Comparison of ENCODE assay signal across 10 cellular contexts in the genomic region with DNA sequence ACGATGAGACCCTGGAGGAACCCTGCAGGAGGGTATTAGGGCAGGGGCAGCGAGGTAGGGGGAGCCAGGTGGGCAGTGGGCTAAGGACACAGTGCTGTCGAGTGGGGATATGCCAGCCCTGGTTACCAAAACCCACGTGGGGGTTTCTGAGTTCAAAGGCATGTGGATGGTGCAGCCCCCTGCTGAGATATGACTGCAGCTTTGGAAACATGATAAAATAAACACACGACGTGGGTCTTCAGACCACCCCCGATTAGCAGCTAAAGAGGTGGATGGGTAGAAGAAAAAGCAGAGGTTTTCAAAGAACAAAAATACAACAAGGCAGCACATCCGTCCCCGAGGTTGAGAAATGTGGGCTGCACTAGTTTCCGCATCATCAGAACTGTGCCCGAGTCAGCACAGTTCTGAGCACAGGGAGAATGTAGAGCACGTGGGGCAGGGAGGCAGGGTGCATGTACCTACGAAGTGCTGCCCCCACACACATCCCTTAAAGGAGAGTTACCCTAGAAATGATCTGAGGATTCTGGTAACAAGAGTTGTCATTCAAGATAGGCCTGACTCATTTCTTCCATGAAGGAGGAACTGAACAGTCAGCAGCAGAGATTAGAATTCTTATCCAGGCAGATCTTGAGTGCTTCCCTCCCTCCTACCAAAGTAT.
DNase-seq lines count a peak whose midpoint lies in the region; ATAC-seq lines count a peak whose summit lies in the region.
"Had no signal": no experiment of that assay in that cellular context is flagged by ENCODE, and none has a peak within 500 bp of the region (broad histone marks: within the 10 kb centered on the region; RNA-seq: fewer than 3 reads in every experiment).

No MANE protein-coding gene starts in this region.

- no peak overlapping the region for H3K4me3 ChIP-seq in mesodermal cell (ENCODE audit: extremely low read depth, insufficient read depth, low read length, poor library complexity, severe bottlenecking)
- H3K4me3 ChIP-seq: prostate gland had no signal

- H3K9me3 ChIP-seq in mesodermal cell (ENCODE audit: control insufficient read depth, low read length): no peaks in the 10 kb centered on the region
- H3K9me3 ChIP-seq: prostate gland had no signal

- no peaks in the 10 kb centered on the region for H3K9me3 Mint-ChIP-seq in activated T-helper 2 cell treated with anti-CD3 and anti-CD28 coated beads, Interferon-gamma antibody, Interleukin-2, Interleukin-4, amounts not matched to agents 10 μg/mL and 5 μg/mL and 100 μg/mL, durations not matched to agents 14 hours and 24 hours and 36 hours

- peaks cover 27% of the 10 kb centered on the region for H3K4me1 ChIP-seq in mesodermal cell (ENCODE audit: control insufficient read depth, insufficient read depth, low read length, poor library complexity, severe bottlenecking)

- intact Hi-C loops in activated T-helper 2 cell treated with anti-CD3 and anti-CD28 coated beads, Interferon-gamma antibody, Interleukin-2, Interleukin-4, amounts not matched to agents 10 μg/mL and 5 μg/mL and 100 μg/mL, durations not matched to agents 14 hours and 24 hours and 36 hours (cut with micrococcal nuclease): loop anchor here (1.0 to 10.0 kb wide), 7 partner anchors 97 to 913 kb away; no protein-coding TSS in a partner anchor

- 68 to 74% methylated on average over 12 of the region's 13 CpGs for WGBS in mesodermal cell (ENCODE audit: insufficient coverage in 2 of 2), 2 experiments

- peak; percentile 79 for DNase-seq in activated effector memory CD4-positive, alpha-beta T cell treated with anti-CD3 and anti-CD28 coated beads, Interleukin-2, amount 50 U/mL, for 16 hours
- DNase-seq in activated effector memory CD4-positive, alpha-beta T cell treated with Interleukin-2 at 50 U/mL for 16 hours: no peak
- no peak for DNase-seq in activated T-helper 2 cell treated with anti-CD3 and anti-CD28 coated beads, Interferon-gamma antibody, Interleukin-2, Interleukin-4, amounts not matched to agents 10 μg/mL and 5 μg/mL and 100 μg/mL, durations not matched to agents 14 hours and 24 hours and 36 hours (ENCODE audit: low spot score)
- DNase-seq in NCI-H2107 treated with DMSO at 0.1 percent for 48 hours (lab: John Stamatoyannopoulos, UW; ENCODE audit: unreplicated experiment) (no peak), KG1 (lab: John Stamatoyannopoulos, UW) (no peak)
- DNase-seq: ACHN had no signal

- no peaks in the 10 kb centered on the region for H3K36me3 Mint-ChIP-seq in activated T-helper 2 cell treated with anti-CD3 and anti-CD28 coated beads, Interferon-gamma antibody, Interleukin-2, Interleukin-4, amounts not matched to agents 10 μg/mL and 5 μg/mL and 100 μg/mL, durations not matched to agents 14 hours and 24 hours and 36 hours (ENCODE audit: low read depth)

- no peak for ATAC-seq in GM21526 (IDR thresholded peaks at IDR 0.05; ENCODE audit: low FRiP score, unreplicated experiment)
- no peak for ATAC-seq in GM18861 (IDR thresholded peaks at IDR 0.05; ENCODE audit: unreplicated experiment)

- no peaks in the 10 kb centered on the region for H3K36me3 ChIP-seq in mesodermal cell (ENCODE audit: control insufficient read depth, insufficient read depth, low read length)
- H3K36me3 ChIP-seq: prostate gland had no signal

- H3K27ac ChIP-seq in mesodermal cell (ENCODE audit: low read depth, low read length, severe bottlenecking): peak overlapping the region; percentile 4
- H3K27ac ChIP-seq: prostate gland had no signal

- H3K27ac Mint-ChIP-seq in activated T-helper 2 cell treated with anti-CD3 and anti-CD28 coated beads, Interferon-gamma antibody, Interleukin-2, Interleukin-4, amounts not matched to agents 10 μg/mL and 5 μg/mL and 100 μg/mL, durations not matched to agents 14 hours and 24 hours and 36 hours: peak overlapping the region; percentile 67

- H3K4me3 Mint-ChIP-seq in activated T-helper 2 cell treated with anti-CD3 and anti-CD28 coated beads, Interferon-gamma antibody, Interleukin-2, Interleukin-4, amounts not matched to agents 10 μg/mL and 5 μg/mL and 100 μg/mL, durations not matched to agents 14 hours and 24 hours and 36 hours (ENCODE audit: low read depth): no peak overlapping the region

- H3K4me1 Mint-ChIP-seq in activated T-helper 2 cell treated with anti-CD3 and anti-CD28 coated beads, Interferon-gamma antibody, Interleukin-2, Interleukin-4, amounts not matched to agents 10 μg/mL and 5 μg/mL and 100 μg/mL, durations not matched to agents 14 hours and 24 hours and 36 hours (ENCODE audit: low read depth): peaks cover 29% of the 10 kb centered on the region

- H3K27me3 Mint-ChIP-seq in activated T-helper 2 cell treated with anti-CD3 and anti-CD28 coated beads, Interferon-gamma antibody, Interleukin-2, Interleukin-4, amounts not matched to agents 10 μg/mL and 5 μg/mL and 100 μg/mL, durations not matched to agents 14 hours and 24 hours and 36 hours (ENCODE audit: low read depth): peaks cover 15% of the 10 kb centered on the region
